8 cellular contexts compared by ENCODE assay signal in the genomic region with DNA sequence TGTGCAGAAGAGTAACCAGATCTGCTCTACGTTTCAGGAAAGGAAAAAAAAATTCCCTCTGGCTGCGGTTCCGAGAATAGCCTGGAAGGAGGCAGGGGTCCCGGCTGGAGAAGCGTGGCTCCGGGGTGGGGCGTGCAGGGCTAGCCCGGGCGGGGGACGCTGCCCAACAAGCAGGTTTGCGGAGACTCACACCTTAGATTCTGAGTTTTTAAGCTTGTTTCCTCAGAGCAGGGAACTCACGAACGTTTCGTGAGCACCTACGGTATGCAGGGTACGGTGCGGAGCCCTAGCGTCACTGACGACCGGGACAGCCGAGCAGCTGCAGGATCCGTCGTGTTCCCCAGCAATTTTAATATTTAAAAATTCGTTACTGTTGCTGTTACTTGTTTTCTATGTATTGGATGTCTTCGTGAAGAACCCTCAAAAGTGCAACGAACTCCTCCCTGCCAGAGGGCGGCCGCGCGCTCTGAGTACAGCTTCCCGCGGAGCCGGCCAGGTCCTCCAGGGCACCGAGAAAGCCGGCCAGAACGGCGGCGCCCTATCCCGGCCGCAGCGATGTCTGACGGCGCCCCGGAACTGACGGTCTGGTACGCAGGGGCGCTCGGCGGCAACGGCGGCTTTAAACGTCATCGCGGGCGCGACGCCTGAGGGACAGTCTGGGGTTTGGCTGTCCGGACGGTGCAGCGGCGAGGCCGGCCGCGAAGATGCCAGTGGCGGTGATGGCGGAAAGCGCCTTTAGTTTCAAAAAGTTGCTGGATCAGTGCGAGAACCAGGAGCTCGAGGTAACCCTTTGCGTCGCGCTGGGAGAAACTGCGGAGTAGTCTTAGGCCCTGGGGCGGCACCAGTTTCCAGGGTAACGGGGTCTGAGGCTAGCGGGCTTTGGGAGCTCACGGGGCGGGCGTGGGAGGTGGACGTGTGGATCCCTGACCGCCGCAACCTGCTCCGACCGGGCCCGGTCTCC. TPM values are rescaled to one million over a fixed set of nuclear protein-coding genes. Genes with fewer than 3 reads are reported as not detected.
DNase-seq lines count a peak whose midpoint lies in the region; ATAC-seq, FAIRE-seq and TF ChIP-seq lines count a peak whose summit lies in the region.

Gene COPS8, plus strand, starts transcription at position 629 of the 961 bp plus-strand sequence. Its CDS starts 76 bp downstream, at position 705.

- DNase-seq in D721Med (ENCODE audit: insufficient read length, low spot score) (peak; percentile 64), HuH-7 (ENCODE audit: low spot score) (peak; percentile 79), mesothelial cell of epicardium (ENCODE audit: low spot score in 2 of 2, unreplicated experiment in 2 of 2) (peak; percentile 86 to 92)
- DNase-seq in activated CD8-positive, alpha-beta memory T cell treated with anti-CD3 and anti-CD28 coated beads, Interleukin-2, amount 50 U/mL, for 48 hours: peak; percentile 96
- DNase-seq in stimulated activated CD8-positive, alpha-beta memory T cell treated with anti-CD3 and anti-CD28 coated beads, Interleukin-15, amount 100 ng/mL, for 48 hours (ENCODE audit: low read depth in 2 of 2): peak; percentile 87

- peaks cover 24% of the 10 kb centered on the region for H3K4me1 Mint-ChIP-seq in mesothelial cell of epicardium

- H3K79me2 ChIP-seq in OCI-LY3 (ENCODE audit: low read length): peaks cover 29% of the 10 kb centered on the region

- H3K9me3 ChIP-seq in OCI-LY3 (ENCODE audit: insufficient read depth, low read length): no peaks in the 10 kb centered on the region

- peak within 1 kb of the TSS; percentile 98 for H2AFZ ChIP-seq in OCI-LY3 (ENCODE audit: low read depth, low read length)

- peak; percentile 97 for ATAC-seq in GM21515 (IDR thresholded peaks at IDR 0.05; ENCODE audit: unreplicated experiment)

- H3K27ac ChIP-seq in OCI-LY3 (ENCODE audit: low read length): 0 out of 2 replicates have a peak within 1 kb of the TSS, but pooled peaks have one; percentile 39

- H3K4me2 ChIP-seq in OCI-LY3 (ENCODE audit: low read length): peak within 1 kb of the TSS; percentile 93

- H3K36me3 Mint-ChIP-seq in mesothelial cell of epicardium: peaks cover 8% of the 10 kb centered on the region

- peak within 1 kb of the TSS; percentile 100 for H3K4me3 Mint-ChIP-seq in mesothelial cell of epicardium

- H3K9me3 Mint-ChIP-seq in mesothelial cell of epicardium: peaks cover 3% of the 10 kb centered on the region

- H3K4me1 ChIP-seq in OCI-LY3 (ENCODE audit: low read length): peaks cover 5% of the 10 kb centered on the region; the same call in 1 of the 2 replicates

- H4K20me1 ChIP-seq in OCI-LY3 (ENCODE audit: insufficient read depth, low read length): no peaks in the 10 kb centered on the region

- peak within 1 kb of the TSS; percentile 100 for H3K27ac Mint-ChIP-seq in mesothelial cell of epicardium

- FAIRE-seq in D721Med (lab: Jason Lieb, UNC) (no peak), endometrium (lab: Jason Lieb, UNC) (peak; percentile 94)

- no peaks in the 10 kb centered on the region for H3K36me3 ChIP-seq in OCI-LY3 (replicated peaks; ENCODE audit: low read depth, low read length)

- H3K9ac ChIP-seq in OCI-LY3 (ENCODE audit: low read length): peak within 1 kb of the TSS; percentile 89

- H3K27me3 ChIP-seq in OCI-LY3 (ENCODE audit: low read depth, low read length): no peaks in the 10 kb centered on the region

- TF ChIP-seq CTCF in D721Med (IDR thresholded peaks at IDR 0.05; ENCODE audit: insufficient read depth, missing control alignments) (peak; percentile 26), OCI-LY3 (IDR thresholded peaks at IDR 0.05; ENCODE audit: low read depth, low read length) (no peak; the same call in 1 of the 2 replicates), mesothelial cell of epicardium (IDR thresholded peaks at IDR 0.05; ENCODE audit: unreplicated experiment) (no peak)

- H3K4me3 ChIP-seq in OCI-LY3 (ENCODE audit: low read length): peak within 1 kb of the TSS; percentile 98

- H3K27me3 Mint-ChIP-seq in mesothelial cell of epicardium (ENCODE audit: low read depth): no peaks in the 10 kb centered on the region

RNA-seq across cellular contexts. Expression of gene COPS8, which starts in this region (rescaled TPM):
- 54.5 to 59.8 TPM (median 59.7 TPM) in 3 replicates for total RNA-seq in mesothelial cell of epicardium

Comparison
In these comparisons a context has a peak if more than half of its experiments do, and no peak if none do; other contexts are left out.
1. Peak in every context shown above with its lines: DNase-seq, ATAC-seq, H3K4me3 ChIP-seq and H3K27ac ChIP-seq.